In genomic region chr5:168793844-168794837, GRCh38 we compare ENCODE assay signal across 1 cellular context.
TF ChIP-seq lines count a peak whose summit lies in the region.

No MANE protein-coding gene starts in this region.

TF ChIP-seq in HepG2, 621 proteins besides CTCF, POLR2A, EP300 and RAD21 (continued from another document):
- TF ChIP-seq ZNF414 (CRISPR knock-in tag; IDR thresholded peaks at IDR 0.05) (no peak), ZNF564 (CRISPR knock-in tag; IDR thresholded peaks at IDR 0.05) (no peak), FOSL2 (CRISPR knock-in tag; IDR thresholded peaks at IDR 0.05) (peak; percentile 93), ZNF329 (CRISPR knock-in tag; IDR thresholded peaks at IDR 0.05; ENCODE audit: low read depth) (no peak), SALL2 (CRISPR knock-in tag; IDR thresholded peaks at IDR 0.05) (no peak), GABPB1 (CRISPR knock-in tag; IDR thresholded peaks at IDR 0.05) (peak; percentile 17; the same call in 1 of the 2 replicates), KDM3A (CRISPR knock-in tag; IDR thresholded peaks at IDR 0.05; ENCODE audit: low read depth) (no peak), GLI4 (CRISPR knock-in tag; IDR thresholded peaks at IDR 0.05; ENCODE audit: borderline replicate concordance) (no peak), KAT7 (CRISPR knock-in tag; IDR thresholded peaks at IDR 0.05; ENCODE audit: borderline replicate concordance) (no peak), ZNF816 (CRISPR knock-in tag; IDR thresholded peaks at IDR 0.05; ENCODE audit: borderline replicate concordance) (no peak), ZNF263 (CRISPR knock-in tag; IDR thresholded peaks at IDR 0.05) (peak; percentile 84)
- TF ChIP-seq, protein P1, sequence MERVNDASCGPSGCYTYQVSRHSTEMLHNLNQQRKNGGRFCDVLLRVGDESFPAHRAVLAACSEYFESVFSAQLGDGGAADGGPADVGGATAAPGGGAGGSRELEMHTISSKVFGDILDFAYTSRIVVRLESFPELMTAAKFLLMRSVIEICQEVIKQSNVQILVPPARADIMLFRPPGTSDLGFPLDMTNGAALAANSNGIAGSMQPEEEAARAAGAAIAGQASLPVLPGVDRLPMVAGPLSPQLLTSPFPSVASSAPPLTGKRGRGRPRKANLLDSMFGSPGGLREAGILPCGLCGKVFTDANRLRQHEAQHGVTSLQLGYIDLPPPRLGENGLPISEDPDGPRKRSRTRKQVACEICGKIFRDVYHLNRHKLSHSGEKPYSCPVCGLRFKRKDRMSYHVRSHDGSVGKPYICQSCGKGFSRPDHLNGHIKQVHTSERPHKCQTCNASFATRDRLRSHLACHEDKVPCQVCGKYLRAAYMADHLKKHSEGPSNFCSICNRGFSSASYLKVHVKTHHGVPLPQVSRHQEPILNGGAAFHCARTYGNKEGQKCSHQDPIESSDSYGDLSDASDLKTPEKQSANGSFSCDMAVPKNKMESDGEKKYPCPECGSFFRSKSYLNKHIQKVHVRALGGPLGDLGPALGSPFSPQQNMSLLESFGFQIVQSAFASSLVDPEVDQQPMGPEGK (CRISPR knock-in tag; IDR thresholded peaks at IDR 0.05), result 0 out of 2 replicates have a peak, but pooled peaks have one; percentile 31
- TF ChIP-seq, protein P2, sequence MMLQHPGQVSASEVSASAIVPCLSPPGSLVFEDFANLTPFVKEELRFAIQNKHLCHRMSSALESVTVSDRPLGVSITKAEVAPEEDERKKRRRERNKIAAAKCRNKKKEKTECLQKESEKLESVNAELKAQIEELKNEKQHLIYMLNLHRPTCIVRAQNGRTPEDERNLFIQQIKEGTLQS (CRISPR knock-in tag; IDR thresholded peaks at IDR 0.05), result peak; percentile 83
